In the genomic region with DNA sequence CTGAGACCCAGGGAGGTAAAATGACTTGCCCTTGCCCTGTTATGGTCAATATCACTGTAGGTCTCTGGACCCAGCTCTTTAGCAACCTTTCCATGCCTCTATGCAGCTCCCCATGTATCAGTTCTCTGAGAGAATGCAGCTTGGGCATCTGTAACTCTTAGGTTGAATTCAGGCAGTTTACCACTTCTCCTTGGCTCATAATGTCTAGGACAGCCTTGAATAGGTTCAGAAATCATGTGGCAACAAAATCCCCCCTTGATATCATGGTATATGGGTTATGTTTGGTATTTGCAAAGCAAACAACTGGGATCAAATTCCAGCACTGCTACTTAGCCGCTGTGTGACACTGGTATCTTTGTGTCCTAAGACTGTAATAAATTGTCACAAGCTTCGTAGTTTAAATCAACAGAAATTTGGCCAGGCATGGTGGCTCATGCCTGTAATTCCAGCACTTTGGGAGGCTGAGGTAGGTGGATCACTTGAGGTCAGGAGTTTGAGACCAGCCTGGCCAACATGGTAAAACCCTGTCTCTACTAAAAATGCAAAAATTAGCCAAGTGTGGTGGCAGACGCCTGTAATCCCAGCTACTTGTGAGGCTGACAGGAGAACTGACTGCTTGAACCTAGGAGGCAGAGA, we compare ENCODE assay signal across 1 cellular context.
TF ChIP-seq lines count a peak whose summit lies in the region.

No MANE protein-coding gene starts in this region.

TF ChIP-seq in HepG2, 621 proteins besides CTCF, POLR2A, EP300 and RAD21 (continued from another document):
- TF ChIP-seq, protein P1, sequence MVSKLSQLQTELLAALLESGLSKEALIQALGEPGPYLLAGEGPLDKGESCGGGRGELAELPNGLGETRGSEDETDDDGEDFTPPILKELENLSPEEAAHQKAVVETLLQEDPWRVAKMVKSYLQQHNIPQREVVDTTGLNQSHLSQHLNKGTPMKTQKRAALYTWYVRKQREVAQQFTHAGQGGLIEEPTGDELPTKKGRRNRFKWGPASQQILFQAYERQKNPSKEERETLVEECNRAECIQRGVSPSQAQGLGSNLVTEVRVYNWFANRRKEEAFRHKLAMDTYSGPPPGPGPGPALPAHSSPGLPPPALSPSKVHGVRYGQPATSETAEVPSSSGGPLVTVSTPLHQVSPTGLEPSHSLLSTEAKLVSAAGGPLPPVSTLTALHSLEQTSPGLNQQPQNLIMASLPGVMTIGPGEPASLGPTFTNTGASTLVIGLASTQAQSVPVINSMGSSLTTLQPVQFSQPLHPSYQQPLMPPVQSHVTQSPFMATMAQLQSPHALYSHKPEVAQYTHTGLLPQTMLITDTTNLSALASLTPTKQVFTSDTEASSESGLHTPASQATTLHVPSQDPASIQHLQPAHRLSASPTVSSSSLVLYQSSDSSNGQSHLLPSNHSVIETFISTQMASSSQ (IDR thresholded peaks at IDR 0.05; ENCODE audit: low read depth) = 0 out of 2 replicates have a peak, but pooled peaks have one; percentile 9
- TF ChIP-seq, protein P1 (CRISPR knock-in tag; IDR thresholded peaks at IDR 0.05; ENCODE audit: borderline replicate concordance) = peak; percentile 40; the same call in 1 of the 2 replicates
- TF ChIP-seq YY1 (IDR thresholded peaks at IDR 0.05; ENCODE audit: insufficient read depth, insufficient replicate concordance, low read depth, low read length) = no peak
- TF ChIP-seq RFXANK (CRISPR knock-in tag; IDR thresholded peaks at IDR 0.05) = peak; percentile 28; the same call in 1 of the 2 replicates
- TF ChIP-seq HNRNPLL (IDR thresholded peaks at IDR 0.05; ENCODE audit: low read depth, low read length, poor library complexity, severe bottlenecking) = no peak
- TF ChIP-seq, protein P2, sequence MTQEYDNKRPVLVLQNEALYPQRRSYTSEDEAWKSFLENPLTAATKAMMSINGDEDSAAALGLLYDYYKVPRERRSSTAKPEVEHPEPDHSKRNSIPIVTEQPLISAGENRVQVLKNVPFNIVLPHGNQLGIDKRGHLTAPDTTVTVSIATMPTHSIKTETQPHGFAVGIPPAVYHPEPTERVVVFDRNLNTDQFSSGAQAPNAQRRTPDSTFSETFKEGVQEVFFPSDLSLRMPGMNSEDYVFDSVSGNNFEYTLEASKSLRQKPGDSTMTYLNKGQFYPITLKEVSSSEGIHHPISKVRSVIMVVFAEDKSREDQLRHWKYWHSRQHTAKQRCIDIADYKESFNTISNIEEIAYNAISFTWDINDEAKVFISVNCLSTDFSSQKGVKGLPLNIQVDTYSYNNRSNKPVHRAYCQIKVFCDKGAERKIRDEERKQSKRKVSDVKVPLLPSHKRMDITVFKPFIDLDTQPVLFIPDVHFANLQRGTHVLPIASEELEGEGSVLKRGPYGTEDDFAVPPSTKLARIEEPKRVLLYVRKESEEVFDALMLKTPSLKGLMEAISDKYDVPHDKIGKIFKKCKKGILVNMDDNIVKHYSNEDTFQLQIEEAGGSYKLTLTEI (CRISPR knock-in tag; conservative IDR thresholded peaks at IDR 0.05) = no peak
- no peak for TF ChIP-seq ZNF256 (CRISPR knock-in tag; conservative IDR thresholded peaks at IDR 0.05)
- no peak for TF ChIP-seq MATR3 (CRISPR knock-in tag; IDR thresholded peaks at IDR 0.05)
- peak; percentile 80; the same call in 1 of the 2 replicates for TF ChIP-seq ZNF749 (CRISPR knock-in tag; IDR thresholded peaks at IDR 0.05; ENCODE audit: borderline replicate concordance)
